Comparison of ENCODE assay signal across 4 cellular contexts in the genomic region with DNA sequence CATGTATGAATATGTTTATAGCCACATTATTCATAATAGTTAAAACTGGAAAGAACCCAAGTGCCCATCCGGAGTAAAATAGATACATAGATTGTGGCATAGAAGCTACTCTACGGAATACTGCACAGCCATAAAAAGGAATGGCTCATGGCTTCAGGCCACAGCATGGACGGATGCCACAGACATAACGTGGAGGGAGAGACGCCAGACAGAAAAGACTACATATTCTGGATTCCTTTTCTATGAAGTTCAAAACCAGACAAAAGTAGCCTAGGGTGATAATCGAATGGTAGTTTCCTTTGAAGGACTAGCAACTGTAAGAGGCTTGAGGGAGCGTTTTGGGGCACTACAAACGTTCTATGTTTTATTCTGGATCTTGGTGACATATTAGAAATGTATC. TPM values are rescaled to one million over a fixed set of nuclear protein-coding genes. Genes with fewer than 3 reads are reported as not detected.
"Had no signal": no experiment of that assay in that cellular context is flagged by ENCODE, and none has a peak within 500 bp of the region (broad histone marks: within the 10 kb centered on the region; RNA-seq: fewer than 3 reads in every experiment).

No MANE protein-coding gene starts in this region.

- ATAC-seq: GM12878 had no signal

- DNase-seq: GDM1, GF-D8 had no signal

- H3K4me3 ChIP-seq: GM12878 had no signal

RNA-seq across cellular contexts. Expression of a gene that starts 58.9 kb away (rescaled TPM):
- total RNA-seq: G401, GM12878 had no signal
- polyA plus RNA-seq: GM12878 had no signal
